ENCODE assay signal across 11 cellular contexts in the genomic region with DNA sequence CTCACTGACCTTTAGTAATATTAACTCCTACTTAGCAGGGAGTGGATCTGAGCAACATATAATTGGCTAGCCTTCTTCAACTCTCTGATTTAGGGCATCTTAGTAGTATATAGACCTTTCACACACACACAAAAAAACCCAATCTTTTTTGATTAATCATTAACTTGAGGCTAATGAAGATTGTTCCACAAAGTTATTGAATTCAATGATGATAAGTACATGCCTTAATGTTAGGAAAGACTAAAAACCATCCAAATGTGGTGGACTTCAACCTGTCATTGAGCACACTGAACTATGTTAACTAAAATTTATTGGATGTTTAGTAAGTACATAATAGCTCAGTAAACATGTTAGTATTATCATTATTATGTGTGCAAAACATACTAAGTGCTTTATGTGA.
"Had no signal": no experiment of that assay in that cellular context is flagged by ENCODE, and none has a peak within 500 bp of the region (broad histone marks: within the 10 kb centered on the region; RNA-seq: fewer than 3 reads in every experiment).

No MANE protein-coding gene starts in this region.

- H3K4me1 ChIP-seq: HAP-1 had no signal

- H3K27ac ChIP-seq: GM23248 had no signal

- H3K4me3 ChIP-seq: GM23248, GM23338, HAP-1 had no signal

- H3K9me3 ChIP-seq: HAP-1 had no signal

- H3K9ac ChIP-seq: GM23248 had no signal

- DNase-seq: GM23248, GOT3, H7, H9, HCEC 1CT, HFFc6 had no signal

- H2AFZ ChIP-seq: GM23248, GM23338 had no signal

- H3K36me3 ChIP-seq: HAP-1 had no signal

- H3K4me2 ChIP-seq: GM23338 had no signal

- FAIRE-seq: H1, H54 had no signal

- ATAC-seq: GM23338, HCT116 had no signal
